ENCODE assay signal across 8 cellular contexts in the genomic region with DNA sequence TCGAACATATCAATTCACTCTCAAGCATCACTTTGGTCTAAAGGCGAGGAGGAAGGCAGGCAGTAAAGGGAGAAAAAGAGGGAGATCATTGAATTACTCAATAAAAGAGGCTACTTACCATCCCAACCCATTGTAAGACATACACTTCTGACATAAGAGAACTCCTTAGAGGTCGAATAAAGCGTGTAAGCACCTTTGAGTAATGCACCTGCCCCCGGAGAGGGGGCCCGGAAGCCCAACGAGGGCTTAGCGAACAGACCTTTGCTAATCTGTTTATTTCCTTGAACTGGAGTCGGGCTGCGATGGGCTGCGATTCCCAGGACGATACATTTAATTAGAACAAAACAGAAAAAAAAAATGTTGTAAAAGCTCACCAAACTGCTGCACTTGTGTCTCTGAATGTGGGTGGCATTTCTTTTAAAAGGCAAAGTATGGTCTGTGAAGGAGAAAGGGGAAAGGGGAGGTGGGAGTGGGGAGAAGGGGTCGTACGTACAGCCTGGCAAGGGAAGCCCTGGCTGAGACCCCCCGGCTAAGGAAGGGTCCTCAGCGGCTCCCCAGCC. TPM values are rescaled to one million over a fixed set of nuclear protein-coding genes. Genes with fewer than 3 reads are reported as not detected.
DNase-seq lines count a peak whose midpoint lies in the region; ATAC-seq and TF ChIP-seq lines count a peak whose summit lies in the region.

No MANE protein-coding gene starts in this region.

- peak overlapping the region; percentile 92 for H3K27ac ChIP-seq in OCI-LY3 (ENCODE audit: low read length)
- H3K27ac ChIP-seq in iPS-20b (ENCODE audit: low read length), result peak overlapping the region; percentile 99

- peak overlapping the region; percentile 97 for H3K27ac Mint-ChIP-seq in activated naive CD8-positive, alpha-beta T cell treated with anti-CD3 and anti-CD28 coated beads for 36 hours

- peaks cover 46% of the 10 kb centered on the region for H3K4me1 Mint-ChIP-seq in activated naive CD8-positive, alpha-beta T cell treated with anti-CD3 and anti-CD28 coated beads for 36 hours

- no peaks in the 10 kb centered on the region for H3K27me3 Mint-ChIP-seq in activated naive CD8-positive, alpha-beta T cell treated with anti-CD3 and anti-CD28 coated beads for 36 hours

- H3K36me3 Mint-ChIP-seq in activated naive CD8-positive, alpha-beta T cell treated with anti-CD3 and anti-CD28 coated beads for 36 hours, result peaks cover 54% of the 10 kb centered on the region

- H3K36me3 ChIP-seq in OCI-LY3 (replicated peaks; ENCODE audit: low read depth, low read length), result peaks cover 46% of the 10 kb centered on the region
- peaks cover 30% of the 10 kb centered on the region for H3K36me3 ChIP-seq in iPS-20b (ENCODE audit: insufficient read depth, low read depth, low read length)

- peaks cover 65% of the 10 kb centered on the region for H3K79me2 ChIP-seq in OCI-LY3 (ENCODE audit: low read length)

- H2AFZ ChIP-seq in OCI-LY3 (ENCODE audit: low read depth, low read length), result no peak overlapping the region

- peak overlapping the region; percentile 85 for H3K4me2 ChIP-seq in OCI-LY3 (ENCODE audit: low read length)

- H3K4me3 ChIP-seq in OCI-LY3 (ENCODE audit: low read length), result peak overlapping the region; percentile 89
- H3K4me3 ChIP-seq in iPS-20b (ENCODE audit: low read length), result peak overlapping the region; percentile 90

- H3K9me3 ChIP-seq in OCI-LY3 (ENCODE audit: insufficient read depth, low read length) (no peaks in the 10 kb centered on the region), iPS-20b (ENCODE audit: insufficient read depth, low read depth, low read length) (no peaks in the 10 kb centered on the region)

- DNase-seq in G401 (ENCODE audit: low spot score), result peak; percentile 54
- DNase-seq in activated naive CD8-positive, alpha-beta T cell treated with anti-CD3 and anti-CD28 coated beads for 36 hours, result peak; percentile 46
- DNase-seq in stimulated activated CD4-positive, alpha-beta T cell treated with anti-CD3 and anti-CD28 coated beads, Interleukin-4, amount 100 ng/mL, for 1 hour, result peak; percentile 61

- no peaks in the 10 kb centered on the region for H3K9me3 Mint-ChIP-seq in activated naive CD8-positive, alpha-beta T cell treated with anti-CD3 and anti-CD28 coated beads for 36 hours

- ATAC-seq in HG03432 (IDR thresholded peaks at IDR 0.05; ENCODE audit: unreplicated experiment), result no peak
- no peak for ATAC-seq in GM21390 (IDR thresholded peaks at IDR 0.05; ENCODE audit: unreplicated experiment)
- no peak for ATAC-seq in HG03280 (IDR thresholded peaks at IDR 0.05; ENCODE audit: unreplicated experiment)

- H3K4me3 Mint-ChIP-seq in activated naive CD8-positive, alpha-beta T cell treated with anti-CD3 and anti-CD28 coated beads for 36 hours, result peak overlapping the region; percentile 95

- TF ChIP-seq CTCF in OCI-LY3 (IDR thresholded peaks at IDR 0.05; ENCODE audit: low read depth, low read length), result no peak

- H3K9ac ChIP-seq in OCI-LY3 (ENCODE audit: low read length) (peak overlapping the region; percentile 100), iPS-20b (ENCODE audit: low read depth, low read length) (peak overlapping the region; percentile 100)

- H3K4me1 ChIP-seq in OCI-LY3 (ENCODE audit: low read length) (peaks cover 27% of the 10 kb centered on the region), iPS-20b (ENCODE audit: insufficient read depth, low read length) (peaks cover 31% of the 10 kb centered on the region)

- peaks cover 10% of the 10 kb centered on the region; the same call in 1 of the 2 replicates for H4K20me1 ChIP-seq in OCI-LY3 (ENCODE audit: insufficient read depth, low read length)

- in situ Hi-C loops in G401 (cut with HindIII; ENCODE audit: low sequenced_read_pairs), result no loop called here

- H3K27me3 ChIP-seq in OCI-LY3 (ENCODE audit: low read depth, low read length) (no peaks in the 10 kb centered on the region), iPS-20b (ENCODE audit: insufficient read depth, low read length) (no peaks in the 10 kb centered on the region)

RNA-seq across cellular contexts. Expression of a gene that starts 3.0 kb away (rescaled TPM):
- 12.4 and 16.8 TPM in 2 replicates for total RNA-seq in G401 (2014; rRNA removed; shearing (Covaris generic))
- total RNA-seq in activated naive CD8-positive, alpha-beta T cell treated with anti-CD3 and anti-CD28 coated beads for 36 hours, result 100 to 1,000 TPM; 103 to 110 TPM

RNA-seq across cellular contexts. Expression of a gene that starts 20.0 kb away (rescaled TPM):
- 603 and 649 TPM in 2 replicates for total RNA-seq in G401 (2014; rRNA removed; shearing (Covaris generic))
- 100 to 1,000 TPM; 141 to 149 TPM for total RNA-seq in activated naive CD8-positive, alpha-beta T cell treated with anti-CD3 and anti-CD28 coated beads for 36 hours
